In the genomic region with DNA sequence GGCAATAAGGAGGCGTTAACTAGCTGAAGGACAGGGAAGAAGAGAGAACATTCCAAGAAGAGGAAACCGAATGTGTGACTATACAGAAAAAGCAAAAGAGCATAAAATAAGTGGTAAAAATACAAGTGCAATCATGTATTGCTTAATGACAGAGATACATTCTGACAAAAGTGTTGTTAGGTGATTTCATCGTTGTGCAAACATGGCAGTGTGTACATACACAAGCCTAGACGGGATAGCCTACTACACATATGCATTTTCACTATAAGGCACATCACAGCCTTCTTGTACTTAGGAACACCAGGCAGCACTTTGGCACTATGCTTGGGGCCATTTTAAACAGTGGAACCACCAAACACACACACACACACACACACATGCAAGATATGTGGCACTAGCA, we compare ENCODE assay signal across 21 cellular contexts.
"Had no signal": no experiment of that assay in that cellular context is flagged by ENCODE, and none has a peak within 500 bp of the region (broad histone marks: within the 10 kb centered on the region; RNA-seq: fewer than 3 reads in every experiment).

No MANE protein-coding gene starts in this region.

- H3K4me1 Mint-ChIP-seq: endodermal cell, nephron had no signal

- H3K9me3 ChIP-seq: pancreas, thoracic aorta, transverse colon had no signal

- H3K4me1 ChIP-seq: heart left ventricle, pancreas, stomach, transverse colon had no signal

- H3K4me3 ChIP-seq: coronary artery, heart left ventricle, pancreas, smooth muscle cell, stomach, thoracic aorta, transverse colon had no signal

- H3K27me3 Mint-ChIP-seq: naive B cell; progenitor cell of endocrine pancreas; stimulated activated naive B cell treated with anti-CD40 and anti-IgM and Interleukin-4, amounts not matched to agents 10 μg/mL and 1 μg/mL and 100 μg/mL, for 72 hours had no signal

- H3K9me3 Mint-ChIP-seq: endodermal cell had no signal

- H3K36me3 Mint-ChIP-seq: naive B cell had no signal

- H3K4me3 Mint-ChIP-seq: endodermal cell; nephron; stimulated activated naive B cell treated with anti-CD40 and anti-IgM and Interleukin-4, amounts not matched to agents 10 μg/mL and 1 μg/mL and 100 μg/mL, for 72 hours had no signal

- DNase-seq: effector CD4-positive, alpha-beta T cell; endodermal cell; heart left ventricle; hippocampal formation; left colon; left ventricle myocardium superior; mesendoderm; naive B cell; occipital lobe; pancreas; right cardiac atrium; stimulated activated CD4-positive, alpha-beta T cell treated with anti-CD3 and anti-CD28 coated beads, Interleukin-2, amount 100 ng/mL, for 48 hours; stimulated activated naive B cell treated with anti-CD40 and anti-IgM and Interleukin-4, amounts not matched to agents 10 μg/mL and 1 μg/mL and 100 μg/mL, for 72 hours; stomach; substantia nigra; transverse colon had no signal

- H3K27me3 ChIP-seq: heart left ventricle, pancreas, stomach, transverse colon had no signal

- H3K36me3 ChIP-seq: heart left ventricle, pancreas, stomach, thoracic aorta, transverse colon had no signal

- H3K27ac Mint-ChIP-seq: endodermal cell; naive B cell; nephron; progenitor cell of endocrine pancreas; stimulated activated naive B cell treated with anti-CD40 and anti-IgM and Interleukin-4, amounts not matched to agents 10 μg/mL and 1 μg/mL and 100 μg/mL, for 72 hours had no signal
